In genomic region chr12:20549115-20549719, GRCh38 we compare ENCODE assay signal across 7 cellular contexts.
A peak's percentile ranks its signal among the peaks of the same experiment; 100 is the strongest.
DNase-seq lines count a peak whose midpoint lies in the region; ATAC-seq and TF ChIP-seq lines count a peak whose summit lies in the region.

No MANE protein-coding gene starts in this region.

- H2AFZ ChIP-seq in OCI-LY3 (ENCODE audit: low read depth, low read length) = no peak overlapping the region

- no peaks in the 10 kb centered on the region for H3K36me3 ChIP-seq in OCI-LY3 (replicated peaks; ENCODE audit: low read depth, low read length)

- H4K20me1 ChIP-seq in OCI-LY3 (ENCODE audit: insufficient read depth, low read length) = no peaks in the 10 kb centered on the region

- no peak for ATAC-seq in GM19351 (IDR thresholded peaks at IDR 0.05; ENCODE audit: unreplicated experiment)

- TF ChIP-seq CTCF in GM13977 (IDR thresholded peaks at IDR 0.05; ENCODE audit: extremely low read depth, insufficient read depth, missing control alignments) (peak; percentile 27), OCI-LY3 (IDR thresholded peaks at IDR 0.05; ENCODE audit: low read depth, low read length) (peak; percentile 49)

- DNase-seq in GM13977 (ENCODE audit: low spot score) (no peak), fibroblast of the conjunctiva (ENCODE audit: low read depth) (peak; percentile 27), renal cortical epithelial cell (ENCODE audit: low read depth) (peak; percentile 12), GM19240 (ENCODE audit: insufficient read length, low spot score) (no peak)
- no peak for DNase-seq in stimulated activated CD4-positive, alpha-beta T cell treated with anti-CD3 and anti-CD28 coated beads, Interleukin-12 subunit alpha, Interleukin-12 subunit beta, amount 100 ng/mL, for 4 hours

- H3K9ac ChIP-seq in OCI-LY3 (ENCODE audit: low read length) = no peak overlapping the region

- no peaks in the 10 kb centered on the region for H3K4me1 ChIP-seq in OCI-LY3 (ENCODE audit: low read length)

- H3K4me2 ChIP-seq in OCI-LY3 (ENCODE audit: low read length) = no peak overlapping the region

- H3K4me3 ChIP-seq in OCI-LY3 (ENCODE audit: low read length) = no peak overlapping the region

- H3K79me2 ChIP-seq in OCI-LY3 (ENCODE audit: low read length) = no peaks in the 10 kb centered on the region

- no peak overlapping the region for H3K27ac ChIP-seq in OCI-LY3 (ENCODE audit: low read length)

- peaks cover 37% of the 10 kb centered on the region for H3K27me3 ChIP-seq in OCI-LY3 (ENCODE audit: low read depth, low read length)

- in situ Hi-C loops in GM13977 (cut with MboI; ENCODE audit: low pct_unique_long_range_greater_than_20kb, low sequenced_read_pairs, unreplicated experiment) = no loop called here

- H3K9me3 ChIP-seq in OCI-LY3 (ENCODE audit: insufficient read depth, low read length) = no peaks in the 10 kb centered on the region

Comparison
In these comparisons a context has a peak if more than half of its experiments do, and no peak if none do; other contexts are left out.
1. DNase-seq: peak in fibroblast of the conjunctiva (single experiment) and renal cortical epithelial cell (single experiment); none in GM13977 (single experiment), GM19240 (single experiment) and stimulated activated CD4-positive, alpha-beta T cell treated with anti-CD3 and anti-CD28 coated beads, Interleukin-12 subunit alpha, Interleukin-12 subunit beta, amount 100 ng/mL, for 4 hours (single experiment).